Comparison of ENCODE assay signal across 12 cellular contexts in the genomic region with DNA sequence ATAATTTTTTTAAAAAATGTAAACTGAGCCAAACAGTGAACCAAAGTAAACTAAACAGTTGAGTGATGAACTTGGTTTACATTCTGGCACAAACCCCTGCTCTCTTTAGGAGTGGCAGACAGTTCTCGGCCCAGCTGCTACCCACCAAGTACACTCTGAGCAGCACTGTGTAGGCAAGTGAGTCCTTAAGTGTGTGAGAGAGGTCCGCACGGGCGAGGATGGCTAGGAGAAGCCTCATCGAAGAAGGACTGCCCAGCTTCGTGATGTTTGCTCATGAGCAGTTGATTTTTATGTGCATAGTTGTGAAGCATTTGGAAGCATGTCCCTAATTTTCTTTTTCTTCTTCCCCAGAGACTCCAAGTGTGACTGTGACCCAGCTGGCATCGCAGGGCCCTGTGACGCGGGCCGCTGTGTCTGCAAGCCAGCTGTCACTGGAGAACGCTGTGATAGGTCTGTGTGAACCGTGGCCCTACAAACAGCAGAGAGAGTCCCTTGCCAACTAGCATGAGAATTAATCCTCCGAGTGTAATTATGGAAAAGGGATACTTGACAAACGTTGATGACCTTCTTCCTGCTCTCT.
A peak's percentile ranks its signal among the peaks of the same experiment; 100 is the strongest.
DNase-seq lines count a peak whose midpoint lies in the region; ATAC-seq and TF ChIP-seq lines count a peak whose summit lies in the region.
"Had no signal": no experiment of that assay in that cellular context is flagged by ENCODE, and none has a peak within 500 bp of the region (broad histone marks: within the 10 kb centered on the region; RNA-seq: fewer than 3 reads in every experiment).

No MANE protein-coding gene starts in this region.

- peak overlapping the region; percentile 60; the same call in 1 of the 2 replicates for H3K9ac ChIP-seq in BLaER1

- H3K4me1 Mint-ChIP-seq in nephron: peaks cover 54% of the 10 kb centered on the region

- ATAC-seq in HG02588 (IDR thresholded peaks at IDR 0.05; ENCODE audit: unreplicated experiment): no peak
- ATAC-seq: body of pancreas had no signal

- no peaks in the 10 kb centered on the region for H3K9me3 Mint-ChIP-seq in nephron

- H3K4me2 ChIP-seq in BLaER1: peak overlapping the region; percentile 78

- H3K9me3 ChIP-seq in BLaER1: no peaks in the 10 kb centered on the region
- H3K9me3 ChIP-seq: body of pancreas, left lung had no signal

- H3K27me3 ChIP-seq in BLaER1: no peaks in the 10 kb centered on the region
- H3K27me3 ChIP-seq: body of pancreas, left lung had no signal

- no peaks in the 10 kb centered on the region for H3K36me3 Mint-ChIP-seq in nephron (ENCODE audit: low read depth)

- H3K36me3 ChIP-seq in BLaER1: no peaks in the 10 kb centered on the region
- H3K36me3 ChIP-seq: left lung had no signal

- H3K27ac Mint-ChIP-seq in nephron: peak overlapping the region; percentile 32 to 65 (median 58)
- H3K27ac Mint-ChIP-seq: B cell had no signal

- peaks cover 3% of the 10 kb centered on the region for H3K27me3 Mint-ChIP-seq in nephron (ENCODE audit: low read depth)

- no peak for TF ChIP-seq CTCF in coronary artery (IDR thresholded peaks at IDR 0.05)
- TF ChIP-seq CTCF in nephron (IDR thresholded peaks at IDR 0.05; ENCODE audit: unreplicated experiment in 3 of 3): no peak

- H3K27ac ChIP-seq in BLaER1 (peak overlapping the region; percentile 64), coronary artery (peak overlapping the region; percentile 77 to 83)
- H3K27ac ChIP-seq: body of pancreas, left lung had no signal

- DNase-seq in NCI-H2029 (lab: John Stamatoyannopoulos, UW): peak; percentile 72
- peak; percentile 89 for DNase-seq in coronary artery (ENCODE audit: low spot score)
- no peak for DNase-seq in CD1c-positive myeloid dendritic cell (ENCODE audit: extremely low spot score)
- DNase-seq in KBM-7: no peak
- DNase-seq in HuH-7 (ENCODE audit: low spot score): no peak
- DNase-seq: body of pancreas; NK-92 treated with Interleukin-12 subunit alpha and Interleukin-12 subunit beta, amount 100 ng/mL, for 24 hours had no signal

- no peak overlapping the region for H3K4me3 ChIP-seq in BLaER1
- H3K4me3 ChIP-seq in coronary artery: peak overlapping the region; percentile 31
- H3K4me3 ChIP-seq: body of pancreas, left lung had no signal

- H3K4me1 ChIP-seq in BLaER1: peaks cover 28% of the 10 kb centered on the region
- H3K4me1 ChIP-seq: body of pancreas had no signal

- in situ Hi-C loops in KBM-7 (cut with MboI; ENCODE audit: low pct_unique_long_range_greater_than_20kb, low sequenced_read_pairs): no loop called here

- no peaks in the 10 kb centered on the region for H4K20me1 ChIP-seq in BLaER1

- no peak overlapping the region for H3K4me3 Mint-ChIP-seq in nephron
- H3K4me3 Mint-ChIP-seq: B cell had no signal

Comparison
In these comparisons a context has a peak if more than half of its experiments do, and no peak if none do; other contexts are left out.
1. DNase-seq: peak in NCI-H2029 (single experiment) and coronary artery (single experiment); none in CD1c-positive myeloid dendritic cell (single experiment), KBM-7 (single experiment) and HuH-7 (single experiment).